Comparison of ENCODE assay signal across 1 cellular context in genomic region chr16:2339521-2340484, GRCh38.
TF ChIP-seq lines count a peak whose summit lies in the region.

No MANE protein-coding gene starts in this region.

TF ChIP-seq in HepG2, 621 proteins besides CTCF, POLR2A, EP300 and RAD21 (continued from another document and continues in another):
- TF ChIP-seq PBX3 (CRISPR knock-in tag; IDR thresholded peaks at IDR 0.05; ENCODE audit: borderline replicate concordance) = no peak
- TF ChIP-seq ZSCAN5A (CRISPR knock-in tag; IDR thresholded peaks at IDR 0.05; ENCODE audit: borderline replicate concordance) = 0 out of 2 replicates have a peak, but pooled peaks have one; percentile 28
- peak; percentile 78; the same call in 1 of the 2 replicates for TF ChIP-seq ZNF138 (CRISPR knock-in tag; IDR thresholded peaks at IDR 0.05; ENCODE audit: low read depth)
- TF ChIP-seq BATF2 (CRISPR knock-in tag; IDR thresholded peaks at IDR 0.05) = peak; percentile 50; the same call in 1 of the 2 replicates
- no peak for TF ChIP-seq HMGXB4 (CRISPR knock-in tag; IDR thresholded peaks at IDR 0.05; ENCODE audit: borderline replicate concordance in 1 of 2, low read depth in 1 of 2)
- peak; percentile 85 for TF ChIP-seq GABPB1 (CRISPR knock-in tag; IDR thresholded peaks at IDR 0.05)
- TF ChIP-seq REXO4 (CRISPR knock-in tag; IDR thresholded peaks at IDR 0.05; ENCODE audit: borderline replicate concordance) = 0 out of 2 replicates have a peak, but pooled peaks have one; percentile 63
- TF ChIP-seq EEA1 (CRISPR knock-in tag; IDR thresholded peaks at IDR 0.05; ENCODE audit: borderline replicate concordance) = no peak
- peak; percentile 39 for TF ChIP-seq ZNF883 (CRISPR knock-in tag; IDR thresholded peaks at IDR 0.05; ENCODE audit: not compliant biosample characterization)
- TF ChIP-seq ZNF777 (CRISPR knock-in tag; IDR thresholded peaks at IDR 0.05) = peak; percentile 92
- peak; percentile 49; the same call in 1 of the 2 replicates for TF ChIP-seq POGK (CRISPR knock-in tag; conservative IDR thresholded peaks at IDR 0.05)
- TF ChIP-seq ZBTB40 (IDR thresholded peaks at IDR 0.05) = no peak
- TF ChIP-seq ZBTB40 (CRISPR knock-in tag; IDR thresholded peaks at IDR 0.05) = peak; percentile 37; the same call in 1 of the 2 replicates
- TF ChIP-seq MED13 (CRISPR knock-in tag; IDR thresholded peaks at IDR 0.05) = 0 out of 2 replicates have a peak, but pooled peaks have one; percentile 11
- TF ChIP-seq ZNF124 (CRISPR knock-in tag; IDR thresholded peaks at IDR 0.05) = peak; percentile 58; the same call in 1 of the 2 replicates
- TF ChIP-seq MAX (IDR thresholded peaks at IDR 0.05) = peak; percentile 68
- 0 out of 2 replicates have a peak, but pooled peaks have one; percentile 51 for TF ChIP-seq FOXC1 (CRISPR knock-in tag; IDR thresholded peaks at IDR 0.05; ENCODE audit: borderline replicate concordance)
- TF ChIP-seq MXD1 (CRISPR knock-in tag; IDR thresholded peaks at IDR 0.05) = peak; percentile 75
- TF ChIP-seq DRAP1 (CRISPR knock-in tag; IDR thresholded peaks at IDR 0.05) = no peak
- TF ChIP-seq ZNF558 (CRISPR knock-in tag; IDR thresholded peaks at IDR 0.05; ENCODE audit: borderline replicate concordance) = peak; percentile 13; the same call in 1 of the 2 replicates
- TF ChIP-seq KDM4B (CRISPR knock-in tag; IDR thresholded peaks at IDR 0.05) = no peak
- TF ChIP-seq BORCS8-MEF2B (CRISPR knock-in tag; IDR thresholded peaks at IDR 0.05) = peak; percentile 58; the same call in 1 of the 2 replicates
- peak; percentile 39; the same call in 1 of the 2 replicates for TF ChIP-seq RXRA (CRISPR knock-in tag; IDR thresholded peaks at IDR 0.05)
- no peak for TF ChIP-seq ZNF496 (CRISPR knock-in tag; IDR thresholded peaks at IDR 0.05; ENCODE audit: insufficient replicate concordance)
- 0 out of 2 replicates have a peak, but pooled peaks have one; percentile 27 for TF ChIP-seq ZBED4 (CRISPR knock-in tag; IDR thresholded peaks at IDR 0.05; ENCODE audit: borderline replicate concordance)
- no peak for TF ChIP-seq MAZ (IDR thresholded peaks at IDR 0.05; ENCODE audit: borderline replicate concordance, low read depth, low read length)
- peak; percentile 57; the same call in 1 of the 2 replicates for TF ChIP-seq MAZ (CRISPR knock-in tag; IDR thresholded peaks at IDR 0.05; ENCODE audit: low read depth)
- TF ChIP-seq TAF1 (CRISPR knock-in tag; IDR thresholded peaks at IDR 0.05) = peak; percentile 38; the same call in 1 of the 2 replicates
- TF ChIP-seq ZNF878 (CRISPR knock-in tag; IDR thresholded peaks at IDR 0.05) = 0 out of 2 replicates have a peak, but pooled peaks have one; percentile 39
- TF ChIP-seq HIVEP1 (CRISPR knock-in tag; IDR thresholded peaks at IDR 0.05) = peak; percentile 55
- TF ChIP-seq MXD3 (CRISPR knock-in tag; IDR thresholded peaks at IDR 0.05) = peak; percentile 29; the same call in 1 of the 2 replicates
- TF ChIP-seq RXRB (CRISPR knock-in tag; IDR thresholded peaks at IDR 0.05; ENCODE audit: borderline replicate concordance) = no peak
- TF ChIP-seq ZNF160 (CRISPR knock-in tag; IDR thresholded peaks at IDR 0.05) = no peak
- TF ChIP-seq NRL (CRISPR knock-in tag; IDR thresholded peaks at IDR 0.05; ENCODE audit: borderline replicate concordance) = peak; percentile 34; the same call in 1 of the 2 replicates
- no peak for TF ChIP-seq ZNF432 (CRISPR knock-in tag; IDR thresholded peaks at IDR 0.05; ENCODE audit: borderline replicate concordance)
